26 cellular contexts compared by ENCODE assay signal in the genomic region with DNA sequence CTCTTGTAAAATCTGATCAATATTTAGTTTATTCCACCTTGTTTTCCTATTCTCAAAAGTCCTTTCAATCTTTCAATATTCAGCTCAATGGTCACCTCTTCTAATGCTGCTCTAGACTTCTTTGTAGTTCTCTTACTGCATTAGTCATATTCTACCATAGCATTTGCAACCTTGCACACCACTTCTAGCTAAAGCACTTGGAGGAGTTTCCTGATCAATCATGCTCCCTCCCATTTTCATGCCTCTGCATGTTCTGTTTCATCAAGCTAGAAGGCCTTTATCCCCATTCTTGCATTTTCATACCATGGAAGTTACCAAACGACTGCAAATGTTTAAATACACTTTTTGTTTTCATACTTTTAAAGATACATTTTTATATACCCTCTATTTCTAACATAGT.
"Had no signal": no experiment of that assay in that cellular context is flagged by ENCODE, and none has a peak within 500 bp of the region (broad histone marks: within the 10 kb centered on the region; RNA-seq: fewer than 3 reads in every experiment).

No MANE protein-coding gene starts in this region.

- H3K27me3 Mint-ChIP-seq: activated B cell treated with CpG ODN at 0.5 μM for 24 hours; activated CD4-positive, alpha-beta T cell treated with anti-CD3 and anti-CD28 coated beads, Interleukin-2, amount 10 ng/mL, durations not matched to agents 7 days and 5 days; activated naive CD4-positive, alpha-beta T cell treated with anti-CD3 and anti-CD28 coated beads, Interleukin-2, amount 10 ng/mL, durations not matched to agents 7 days and 5 days; activated naive CD8-positive, alpha-beta T cell treated with anti-CD3 and anti-CD28 coated beads for 36 hours; activated T-helper 17 cell treated with anti-CD3 and anti-CD28 coated beads, Interleukin-2, amount 50 U/mL, for 72 hours; T-cell had no signal

- H3K36me3 ChIP-seq: brain microvascular endothelial cell, MG63 had no signal

- H3K27ac Mint-ChIP-seq: activated B cell treated with CpG ODN at 0.5 μM for 24 hours; activated CD4-positive, alpha-beta memory T cell treated with anti-CD3 and anti-CD28 coated beads for 36 hours; activated CD4-positive, alpha-beta T cell treated with anti-CD3 and anti-CD28 coated beads, Interleukin-2, amount 10 ng/mL, durations not matched to agents 7 days and 5 days; activated naive CD4-positive, alpha-beta T cell treated with anti-CD3 and anti-CD28 coated beads, Interleukin-2, amount 10 ng/mL, durations not matched to agents 7 days and 5 days; activated naive CD8-positive, alpha-beta T cell treated with anti-CD3 and anti-CD28 coated beads for 36 hours; activated T-helper 17 cell treated with anti-CD3 and anti-CD28 coated beads, Interleukin-2, amount 50 U/mL, for 72 hours; T-cell had no signal

- H3K36me3 Mint-ChIP-seq: activated CD4-positive, alpha-beta memory T cell treated with anti-CD3 and anti-CD28 coated beads for 36 hours; activated naive CD4-positive, alpha-beta T cell treated with anti-CD3 and anti-CD28 coated beads, Interleukin-2, amount 10 ng/mL, durations not matched to agents 7 days and 5 days had no signal

- H3K4me3 Mint-ChIP-seq: activated B cell treated with CpG ODN at 0.5 μM for 24 hours; activated CD4-positive, alpha-beta memory T cell treated with anti-CD3 and anti-CD28 coated beads for 36 hours; activated CD4-positive, alpha-beta T cell treated with anti-CD3 and anti-CD28 coated beads, Interleukin-2, amount 10 ng/mL, durations not matched to agents 7 days and 5 days; activated naive CD4-positive, alpha-beta T cell treated with anti-CD3 and anti-CD28 coated beads, Interleukin-2, amount 10 ng/mL, durations not matched to agents 7 days and 5 days; activated naive CD8-positive, alpha-beta T cell treated with anti-CD3 and anti-CD28 coated beads for 36 hours; activated T-helper 17 cell treated with anti-CD3 and anti-CD28 coated beads, Interleukin-2, amount 50 U/mL, for 72 hours; T-cell had no signal

- H3K4me1 Mint-ChIP-seq: activated B cell treated with CpG ODN at 0.5 μM for 24 hours; activated CD4-positive, alpha-beta T cell treated with anti-CD3 and anti-CD28 coated beads, Interleukin-2, amount 10 ng/mL, durations not matched to agents 7 days and 5 days; activated naive CD4-positive, alpha-beta T cell treated with anti-CD3 and anti-CD28 coated beads, Interleukin-2, amount 10 ng/mL, durations not matched to agents 7 days and 5 days; activated naive CD8-positive, alpha-beta T cell treated with anti-CD3 and anti-CD28 coated beads for 36 hours; activated T-helper 17 cell treated with anti-CD3 and anti-CD28 coated beads, Interleukin-2, amount 50 U/mL, for 72 hours; T-cell had no signal

- H3K27ac ChIP-seq: brain microvascular endothelial cell, SK-N-MC had no signal

- H3K9me3 ChIP-seq: MG63 had no signal

- H3K9me3 Mint-ChIP-seq: activated B cell treated with CpG ODN at 0.5 μM for 24 hours; activated CD4-positive, alpha-beta T cell treated with anti-CD3 and anti-CD28 coated beads, Interleukin-2, amount 10 ng/mL, durations not matched to agents 7 days and 5 days; activated naive CD4-positive, alpha-beta T cell treated with anti-CD3 and anti-CD28 coated beads, Interleukin-2, amount 10 ng/mL, durations not matched to agents 7 days and 5 days; activated naive CD8-positive, alpha-beta T cell treated with anti-CD3 and anti-CD28 coated beads for 36 hours; T-cell had no signal

- ATAC-seq: activated T-helper 17 cell treated with anti-CD3 and anti-CD28 coated beads, Interleukin-2, amount 50 U/mL, for 72 hours; PC-3; T-cell had no signal

- H3K27me3 ChIP-seq: brain microvascular endothelial cell, MG63 had no signal

- DNase-seq: activated B cell treated with CpG ODN at 0.5 μM for 24 hours; activated CD4-positive, alpha-beta memory T cell treated with anti-CD3 and anti-CD28 coated beads for 36 hours; activated CD4-positive, alpha-beta T cell treated with anti-CD3 and anti-CD28 coated beads, Interleukin-2, amount 10 ng/mL, durations not matched to agents 7 days and 5 days; activated CD8-positive, alpha-beta memory T cell treated with anti-CD3 and anti-CD28 coated beads for 24 hours; activated gamma-delta T cell treated with Interleukin-2 at 50 U/mL for 16 hours; activated naive CD4-positive, alpha-beta T cell treated with anti-CD3 and anti-CD28 coated beads, Interleukin-2, amount 10 ng/mL, durations not matched to agents 7 days and 5 days; activated naive CD8-positive, alpha-beta T cell treated with anti-CD3 and anti-CD28 coated beads for 36 hours; activated T-cell treated with anti-CD3 and anti-CD28 coated beads, Interleukin-2, amount 50 U/mL, for 48 hours; brain microvascular endothelial cell; caudate nucleus; KBM-7; MG63; MV-4-11; NCI-H1092 treated with DMSO at 0.1 percent for 48 hours; NCI-H1417 treated with DMSO at 0.1 percent for 48 hours; NCI-H1694; NCI-H2029; NCI-H2107; NCI-H446; NCI-H524; PC-3; T-cell; T-helper 2 cell; T1000 had no signal

- H3K4me3 ChIP-seq: MG63, SK-N-MC had no signal
